20 cellular contexts compared by ENCODE assay signal in genomic region chr1:116393015-116393414, GRCh38. TPM values are rescaled to one million over a fixed set of nuclear protein-coding genes. Genes with fewer than 3 reads are reported as not detected.
A peak's percentile ranks its signal among the peaks of the same experiment; 100 is the strongest.
DNase-seq lines count a peak whose midpoint lies in the region; ATAC-seq and TF ChIP-seq lines count a peak whose summit lies in the region.
"Had no signal": no experiment of that assay in that cellular context is flagged by ENCODE, and none has a peak within 500 bp of the region (broad histone marks: within the 10 kb centered on the region; RNA-seq: fewer than 3 reads in every experiment).

No MANE protein-coding gene starts in this region.

- no peaks in the 10 kb centered on the region for H3K27me3 Mint-ChIP-seq in activated CD4-positive, alpha-beta T cell treated with anti-CD3 and anti-CD28 coated beads, Interleukin-2, amount 10 ng/mL, durations not matched to agents 24 days and 14 days
- H3K27me3 Mint-ChIP-seq in T-cell (no peaks in the 10 kb centered on the region), osteocyte (ENCODE audit: unreplicated experiment) (no peaks in the 10 kb centered on the region)
- H3K27me3 Mint-ChIP-seq in naive thymus-derived CD8-positive, alpha-beta T cell, result no peaks in the 10 kb centered on the region

- WGBS in body of pancreas, 2 donors, result 79 to 90% methylated on average over 2 of the region's 2 CpGs
- 73 to 83% (median 80%) methylated on average over 2 of the region's 2 CpGs for WGBS in stomach, 5 donors

- peaks cover 20 to 68% of the 10 kb centered on the region in 2 donors for H3K36me3 ChIP-seq in body of pancreas (replicated peaks in 1 of 2; ENCODE audit: insufficient read depth in 1 of 2, low read depth in 2 of 2)
- peaks cover 96 to 100% (median 100%) of the 10 kb centered on the region in 4 donors for H3K36me3 ChIP-seq in stomach

- ATAC-seq in T-cell (replicated peaks in 1 of 4), result no peak
- no peak for ATAC-seq in body of pancreas
- ATAC-seq in naive thymus-derived CD8-positive, alpha-beta T cell, result no peak

- peaks cover 38% of the 10 kb centered on the region for H3K4me1 Mint-ChIP-seq in activated CD4-positive, alpha-beta T cell treated with anti-CD3 and anti-CD28 coated beads, Interleukin-2, amount 10 ng/mL, durations not matched to agents 24 days and 14 days
- H3K4me1 Mint-ChIP-seq in T-cell, result peaks cover 42 to 50% (median 45%) of the 10 kb centered on the region in 3 donors
- H3K4me1 Mint-ChIP-seq in naive thymus-derived CD8-positive, alpha-beta T cell, result peaks cover 14 to 43% (median 36%) of the 10 kb centered on the region in 4 donors
- no peaks in the 10 kb centered on the region for H3K4me1 Mint-ChIP-seq in osteocyte (ENCODE audit: unreplicated experiment)

- H3K4me1 ChIP-seq in body of pancreas, result peaks cover 40% of the 10 kb centered on the region
- peaks cover 0 to 22% (median 11%) of the 10 kb centered on the region in 4 donors for H3K4me1 ChIP-seq in stomach
- H3K4me1 ChIP-seq: ascending aorta, BLaER1, SJCRH30 had no signal

- TF ChIP-seq EP300 in stomach (IDR thresholded peaks at IDR 0.05), result no peak

- TF ChIP-seq CTCF in body of pancreas (IDR thresholded peaks at IDR 0.05) (no peak), stomach (IDR thresholded peaks at IDR 0.05) (no peak), osteocyte (IDR thresholded peaks at IDR 0.05) (no peak)

- POLR2A ChIA-PET in T-cell (lab: Charles Lee), result interaction anchor here (0.5 to 0.7 kb wide), 4 partner anchors 9 to 49 kb away, joined by 3 to 4 read pairs (median 3); no protein-coding TSS in a partner anchor
- POLR2A ChIA-PET in naive thymus-derived CD8-positive, alpha-beta T cell (lab: Charles Lee), result interaction anchor here (0.7 to 1.3 kb wide), 3 partner anchors 10 to 21 kb away, joined by 3 to 4 read pairs (median 4); no protein-coding TSS in a partner anchor

- intact Hi-C loops in activated CD4-positive, alpha-beta T cell treated with anti-CD3 and anti-CD28 coated beads, Interleukin-2, amount 10 ng/mL, durations not matched to agents 24 days and 14 days (cut with micrococcal nuclease), result no loop called here
- intact Hi-C loops in body of pancreas (cut with DNase I) (no loop called here), stomach (cut with DNase I; ENCODE audit: low total_unique reads) (no loop called here)

- TF ChIP-seq POLR2A in body of pancreas (IDR thresholded peaks at IDR 0.05), result no peak
- TF ChIP-seq POLR2A in stomach (IDR thresholded peaks at IDR 0.05), result no peak

- H3K27ac ChIP-seq in body of pancreas (peak overlapping the region in 3 of 4 donors; percentile 2 to 38 (median 34)), stomach (no peak overlapping the region)
- H3K27ac ChIP-seq: ascending aorta, BLaER1, right atrium auricular region, SJCRH30, testis had no signal

- CTCF ChIA-PET in T-cell (lab: Charles Lee), result interaction anchor here in 1 of 2 donors (0.6 kb wide), 1 partner anchor 25 kb away, joined by 5 read pairs; no protein-coding TSS in a partner anchor

- H3K9me3 ChIP-seq in body of pancreas, result no peaks in the 10 kb centered on the region
- no peaks in the 10 kb centered on the region for H3K9me3 ChIP-seq in stomach
- H3K9me3 ChIP-seq: BLaER1, right atrium auricular region, SJCRH30, testis had no signal

- peaks cover 88% of the 10 kb centered on the region for H3K36me3 Mint-ChIP-seq in activated CD4-positive, alpha-beta T cell treated with anti-CD3 and anti-CD28 coated beads, Interleukin-2, amount 10 ng/mL, durations not matched to agents 24 days and 14 days (ENCODE audit: low read depth)
- peaks cover 80% of the 10 kb centered on the region for H3K36me3 Mint-ChIP-seq in T-cell
- H3K36me3 Mint-ChIP-seq in naive thymus-derived CD8-positive, alpha-beta T cell, result peaks cover 17 to 100% (median 45%) of the 10 kb centered on the region in 3 donors
- peaks cover 84% of the 10 kb centered on the region for H3K36me3 Mint-ChIP-seq in osteocyte (ENCODE audit: unreplicated experiment)

- no peak overlapping the region for H3K4me3 Mint-ChIP-seq in activated CD4-positive, alpha-beta T cell treated with anti-CD3 and anti-CD28 coated beads, Interleukin-2, amount 10 ng/mL, durations not matched to agents 24 days and 14 days
- no peak overlapping the region for H3K4me3 Mint-ChIP-seq in T-cell
- H3K4me3 Mint-ChIP-seq in naive thymus-derived CD8-positive, alpha-beta T cell, result no peak overlapping the region
- no peak overlapping the region for H3K4me3 Mint-ChIP-seq in osteocyte (ENCODE audit: unreplicated experiment)

- no peak overlapping the region for H3K4me3 ChIP-seq in body of pancreas
- H3K4me3 ChIP-seq in stomach, result no peak overlapping the region
- H3K4me3 ChIP-seq: ascending aorta, BLaER1, right atrium auricular region, SJCRH30, testis had no signal

- no peaks in the 10 kb centered on the region for H3K27me3 ChIP-seq in body of pancreas
- no peaks in the 10 kb centered on the region for H3K27me3 ChIP-seq in stomach
- H3K27me3 ChIP-seq: ascending aorta, BLaER1, right atrium auricular region, SJCRH30, testis had no signal

- DNase-seq in activated CD4-positive, alpha-beta T cell treated with anti-CD3 and anti-CD28 coated beads, Interleukin-2, amount 10 ng/mL, durations not matched to agents 24 days and 14 days, result no peak
- no peak for DNase-seq in activated CD4-positive, alpha-beta T cell treated with anti-CD3 and anti-CD28 coated beads for 48 hours
- DNase-seq in T-cell (no peak), body of pancreas (no peak), stomach (no peak), osteocyte (ENCODE audit: extremely low spot score, unreplicated experiment) (no peak), hippocampal formation (lab: John Stamatoyannopoulos, UW) (no peak)
- DNase-seq in naive thymus-derived CD8-positive, alpha-beta T cell, result no peak
- DNase-seq: activated CD4-positive, CD25-positive, alpha-beta regulatory T cell; effector memory CD4-positive, alpha-beta T cell; left colon; NCI-H1930; NCI-H446; occipital lobe; SJCRH30; testis had no signal

- H3K9me3 Mint-ChIP-seq in activated CD4-positive, alpha-beta T cell treated with anti-CD3 and anti-CD28 coated beads, Interleukin-2, amount 10 ng/mL, durations not matched to agents 24 days and 14 days, result no peaks in the 10 kb centered on the region
- H3K9me3 Mint-ChIP-seq in T-cell, result no peaks in the 10 kb centered on the region
- no peaks in the 10 kb centered on the region for H3K9me3 Mint-ChIP-seq in naive thymus-derived CD8-positive, alpha-beta T cell
- no peaks in the 10 kb centered on the region for H3K9me3 Mint-ChIP-seq in osteocyte (ENCODE audit: unreplicated experiment)
- H3K9me3 Mint-ChIP-seq: activated T-helper 2 cell treated with anti-CD3 and anti-CD28 coated beads, Interferon-gamma antibody, Interleukin-2, Interleukin-4, amounts not matched to agents 10 μg/mL and 5 μg/mL and 100 μg/mL, durations not matched to agents 14 hours and 24 hours and 36 hours had no signal

- H3K27ac Mint-ChIP-seq in activated CD4-positive, alpha-beta T cell treated with anti-CD3 and anti-CD28 coated beads, Interleukin-2, amount 10 ng/mL, durations not matched to agents 24 days and 14 days, result peak overlapping the region; percentile 46
- H3K27ac Mint-ChIP-seq in T-cell (peak overlapping the region; percentile 46 to 65), osteocyte (ENCODE audit: unreplicated experiment) (no peak overlapping the region)
- H3K27ac Mint-ChIP-seq in naive thymus-derived CD8-positive, alpha-beta T cell, result peak overlapping the region; percentile 23 to 83 (median 56)
- H3K27ac Mint-ChIP-seq: activated T-helper 2 cell treated with anti-CD3 and anti-CD28 coated beads, Interferon-gamma antibody, Interleukin-2, Interleukin-4, amounts not matched to agents 10 μg/mL and 5 μg/mL and 100 μg/mL, durations not matched to agents 14 hours and 24 hours and 36 hours had no signal

RNA-seq across cellular contexts. Expression of gene ATP1A1, which starts 20.0 kb away (rescaled TPM):
- 252 and 261 TPM in 2 replicates for total RNA-seq in activated CD4-positive, alpha-beta T cell treated with anti-CD3 and anti-CD28 coated beads, Interleukin-2, amount 10 ng/mL, durations not matched to agents 24 days and 14 days
- 100 to 1,000 TPM; 230 to 292 (median 266) TPM for total RNA-seq in T-cell
- 100 to 1,000 TPM; 423 to 593 TPM for total RNA-seq in body of pancreas
- 100 to 1,000 TPM; 248 to 261 TPM for total RNA-seq in naive thymus-derived CD8-positive, alpha-beta T cell
- polyA plus RNA-seq in naive thymus-derived CD8-positive, alpha-beta T cell, result 10 to 100 TPM; 59.1 to 65.0 (median 60.6) TPM
- total RNA-seq in stomach, result 100 to 1,000 TPM; 103 to 576 (median 286) TPM
- polyA plus RNA-seq in stomach, result 100 to 1,000 TPM in 2 of 3 donors, 10 to 100 TPM in 1; 49.9 to 210 (median 110) TPM
- total RNA-seq in osteocyte, result 213 TPM in 2 replicates

Comparison
In these comparisons a context has a peak if more than half of its experiments do, and no peak if none do; other contexts are left out.
1. H3K27ac ChIP-seq: peak in body of pancreas (3 of 4); none in stomach (0 of 5).